ENCODE assay signal across 9 cellular contexts in the genomic region with DNA sequence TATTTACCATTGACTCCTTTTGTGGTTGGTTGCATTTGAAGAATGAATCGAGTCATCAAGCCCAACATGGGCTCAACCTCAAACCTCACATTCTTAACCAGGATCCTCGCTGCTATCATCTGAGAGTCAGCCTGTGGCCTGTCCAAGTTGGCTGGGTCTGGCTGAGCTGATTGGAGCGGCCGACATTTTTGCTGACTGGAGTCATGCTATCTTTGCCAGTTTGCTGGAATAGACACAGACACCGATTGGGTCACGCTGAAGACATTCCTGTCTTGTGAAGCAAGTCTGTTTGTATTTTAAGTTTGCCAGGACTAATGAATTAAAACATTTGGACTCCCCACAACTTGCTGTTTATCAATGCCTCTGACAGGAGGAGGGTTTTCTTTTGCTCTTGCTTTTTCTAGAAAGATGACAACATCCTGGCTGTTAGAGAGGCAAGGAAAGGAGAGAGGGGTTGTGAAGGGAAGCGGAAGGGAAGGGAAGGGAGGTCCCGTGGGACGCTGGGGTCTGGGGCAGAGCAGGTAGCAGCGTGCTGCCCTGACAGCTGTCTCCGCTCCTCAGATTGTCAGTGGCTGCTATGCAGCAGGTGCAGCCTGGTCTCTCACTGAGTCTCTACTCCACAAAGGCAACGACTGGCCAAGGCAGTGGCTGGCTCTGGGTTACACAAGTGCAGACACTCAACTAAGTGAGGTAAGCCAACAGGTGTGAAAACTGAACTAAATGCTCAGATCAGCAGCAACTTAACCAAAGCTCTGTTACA. TPM values are rescaled to one million over a fixed set of nuclear protein-coding genes. Genes with fewer than 3 reads are reported as not detected.
DNase-seq lines count a peak whose midpoint lies in the region; ATAC-seq, FAIRE-seq and TF ChIP-seq lines count a peak whose summit lies in the region.
"Had no signal": no experiment of that assay in that cellular context is flagged by ENCODE, and none has a peak within 500 bp of the region (broad histone marks: within the 10 kb centered on the region; RNA-seq: fewer than 3 reads in every experiment).

A gene with protein sequence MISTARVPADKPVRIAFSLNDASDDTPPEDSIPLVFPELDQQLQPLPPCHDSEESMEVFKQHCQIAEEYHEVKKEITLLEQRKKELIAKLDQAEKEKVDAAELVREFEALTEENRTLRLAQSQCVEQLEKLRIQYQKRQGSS (plus strand): TSS at position 411 of the 760 bp plus-strand sequence. CDS start 2,701 bp downstream, outside the sequence.

- dilution Hi-C loops in IMR-90 (cut with HindIII; ENCODE audit: low sequenced_read_pairs, unreplicated experiment) = no loop called here

- H3K14ac ChIP-seq in IMR-90 (replicated peaks; ENCODE audit: low read depth, low read length) = peak within 1 kb of the TSS; percentile 95

- ATAC-seq in IMR-90 (ENCODE audit: low read depth) = peak; percentile 99

- no TSS peak for BruUV-seq in IMR-90 (replicated peaks; lab: Mats Ljungman, UMichigan)

- H3K27me3 ChIP-seq in AG04450 (ENCODE audit: control insufficient read depth, insufficient read depth, low read length) = no peaks in the 10 kb centered on the region
- H3K27me3 ChIP-seq in IMR-90 (ENCODE audit: control insufficient read depth, insufficient read depth, low read length) = no peaks in the 10 kb centered on the region
- no peaks in the 10 kb centered on the region for H3K27me3 ChIP-seq in bronchial epithelial cell (ENCODE audit: control insufficient read depth, insufficient read depth, low read length)
- no peaks in the 10 kb centered on the region for H3K27me3 ChIP-seq in small intestine (ENCODE audit: control insufficient read depth in 2 of 2, insufficient read depth in 2 of 2, low read length in 2 of 2)

- CTCF ChIA-PET in AG04450 (lab: Charles Lee) (interaction anchor here (0.7 to 1.2 kb wide), 2 partner anchors 14 to 178 kb away, joined by 3 to 4 read pairs; no protein-coding TSS in a partner anchor), IMR-90 (lab: Yijun Ruan, JAX) (no interaction called here)

- POLR2A ChIA-PET in AG04450 (lab: Yijun Ruan, JAX) (interaction anchor here (1.6 to 2.0 kb wide), 2 partner anchors 15 to 26 kb away, joined by 3 to 11 read pairs; no protein-coding TSS in a partner anchor), IMR-90 (lab: Charles Lee; ENCODE audit: unreplicated experiment) (no interaction called here)

- H4K8ac ChIP-seq in IMR-90 (ENCODE audit: low read depth in 2 of 2, low read length in 2 of 2) = peak within 1 kb of the TSS; percentile 78 to 91

- in situ Hi-C loops in IMR-90 (cut with MboI; ENCODE audit: low sequenced_read_pairs) = no loop called here

- peak within 1 kb of the TSS; percentile 97 for H2BK120ac ChIP-seq in IMR-90 (ENCODE audit: low read depth, low read length)

- H3K36me3 ChIP-seq in IMR-90 (ENCODE audit: control insufficient read depth, insufficient read depth, low read length) (no peaks in the 10 kb centered on the region), bronchial epithelial cell (ENCODE audit: control insufficient read depth, insufficient read depth, low read length) (no peaks in the 10 kb centered on the region), mesodermal cell (ENCODE audit: control insufficient read depth, insufficient read depth, low read length) (no peaks in the 10 kb centered on the region), small intestine (ENCODE audit: control insufficient read depth in 2 of 2, insufficient read depth in 2 of 2, low read length in 2 of 2) (no peaks in the 10 kb centered on the region)

- 0 out of 4 replicates have a peak, but pooled peaks cover 0 to 6% of the 10 kb centered on the region in 2 experiments for H3K79me1 ChIP-seq in IMR-90 (ENCODE audit: low read depth in 1 of 2, low read length in 2 of 2)

- peak within 1 kb of the TSS; percentile 99 for H2AK5ac ChIP-seq in IMR-90 (ENCODE audit: low read depth, low read length)

- peak within 1 kb of the TSS; percentile 87 for H2AK9ac ChIP-seq in IMR-90 (replicated peaks; ENCODE audit: low read depth, low read length, poor library complexity)

- H3K4me3 ChIP-seq in AG04450 (ENCODE audit: low read depth, low read length) = no peak within 1 kb of the TSS; the same call in none of the 2 replicates
- H3K4me3 ChIP-seq in IMR-90 (ENCODE audit: insufficient read depth, low read depth, low read length) = no peak within 1 kb of the TSS
- H3K4me3 ChIP-seq in bronchial epithelial cell (ENCODE audit: low read depth, low read length) = no peak within 1 kb of the TSS
- H3K4me3 ChIP-seq in mesodermal cell (ENCODE audit: extremely low read depth, insufficient read depth, low read length, poor library complexity, severe bottlenecking) = no peak within 1 kb of the TSS
- no peak within 1 kb of the TSS for H3K4me3 ChIP-seq in small intestine (ENCODE audit: low read depth in 1 of 2, low read length in 2 of 2)

- peak within 1 kb of the TSS; percentile 34 for H3K23ac ChIP-seq in IMR-90 (ENCODE audit: low read depth, low read length)

- no peak within 1 kb of the TSS for H3K9ac ChIP-seq in IMR-90 (ENCODE audit: low read depth, low read length)

- TF ChIP-seq POLR2A in IMR-90 (IDR thresholded peaks at IDR 0.05; ENCODE audit: low read depth, low read length) = no peak; the same call in 1 of the 2 replicates

- H3K18ac ChIP-seq in IMR-90 (ENCODE audit: low read depth, low read length) = peak within 1 kb of the TSS; percentile 97

- H3K27ac ChIP-seq in AG04450 (ENCODE audit: low read depth, low read length) = peak within 1 kb of the TSS; percentile 93
- peak within 1 kb of the TSS; percentile 78 for H3K27ac ChIP-seq in IMR-90 (ENCODE audit: insufficient read depth, low read length)
- peak within 1 kb of the TSS; percentile 78 for H3K27ac ChIP-seq in mesodermal cell (ENCODE audit: low read depth, low read length, severe bottlenecking)
- H3K27ac ChIP-seq in small intestine (ENCODE audit: low read depth in 1 of 2, low read length in 1 of 2) = peak within 1 kb of the TSS in 1 of 2 donors; percentile 64

- H3K9me3 ChIP-seq in AG04450 (ENCODE audit: control insufficient read depth, insufficient read depth, low read length) = no peaks in the 10 kb centered on the region
- H3K9me3 ChIP-seq in IMR-90 (ENCODE audit: control insufficient read depth, insufficient read depth, low read length) = no peaks in the 10 kb centered on the region; the same call in 1 of the 2 replicates
- H3K9me3 ChIP-seq in mesodermal cell (ENCODE audit: control insufficient read depth, low read length) = peaks cover 10% of the 10 kb centered on the region
- H3K9me3 ChIP-seq in small intestine (ENCODE audit: control insufficient read depth, low read depth) = no peaks in the 10 kb centered on the region

- 27% methylated on average over 3 of the region's 12 CpGs; no CpG with 5 or more reads in 1 of the 2 experiments for WGBS in IMR-90 (ENCODE audit: extremely low coverage in 2 of 2, insufficient read length in 1 of 2), 2 experiments
- 88 to 91% methylated on average over 11 to 12 of the region's 12 CpGs for WGBS in mesodermal cell (ENCODE audit: insufficient coverage in 2 of 2), 2 experiments
- WGBS in small intestine, 3 donors = 65 to 88% (median 84%) methylated on average over 12 of the region's 12 CpGs

- intact Hi-C loops in IMR-90 (cut with micrococcal nuclease) = loop anchor here (2.0 kb wide), 1 partner anchor 32 kb away; no protein-coding TSS in a partner anchor

- TF ChIP-seq CTCF in AG04450 (IDR thresholded peaks at IDR 0.05; ENCODE audit: low read depth, low read length) (no peak), IMR-90 (conservative IDR thresholded peaks at IDR 0.05; ENCODE audit: low read depth, low read length) (no peak), bronchial epithelial cell (IDR thresholded peaks at IDR 0.05; ENCODE audit: insufficient read depth, low read length, severe bottlenecking) (no peak)

- no peak; the same call in 1 of the 2 replicates for TF ChIP-seq RAD21 in IMR-90 (IDR thresholded peaks at IDR 0.05; ENCODE audit: low read length)

- H4K5ac ChIP-seq in IMR-90 (ENCODE audit: low read depth, low read length) = peak within 1 kb of the TSS; percentile 60

- peak within 1 kb of the TSS; percentile 78 for H3K56ac ChIP-seq in IMR-90 (ENCODE audit: extremely low read depth, insufficient read depth, low read length)

- H4K20me1 ChIP-seq in IMR-90 (ENCODE audit: insufficient read depth, low read length) = 0 out of 2 replicates have a peak, but pooled peaks cover 4% of the 10 kb centered on the region

- peak within 1 kb of the TSS; percentile 94 for H4K91ac ChIP-seq in IMR-90 (ENCODE audit: insufficient read depth, low read depth, low read length)

- H3K4ac ChIP-seq in IMR-90 (ENCODE audit: low read depth, low read length) = peak within 1 kb of the TSS; percentile 98

- peak within 1 kb of the TSS; percentile 97 for H2BK20ac ChIP-seq in IMR-90 (ENCODE audit: low read depth, low read length)

- H2BK15ac ChIP-seq in IMR-90 (ENCODE audit: low read depth, low read length) = peak within 1 kb of the TSS; percentile 99

- peaks cover 5% of the 10 kb centered on the region for H3K9me1 ChIP-seq in IMR-90 (ENCODE audit: insufficient read depth, low read length)

- H2AFZ ChIP-seq in IMR-90 (replicated peaks; ENCODE audit: low read length, poor library complexity) = peak within 1 kb of the TSS; percentile 79

- DNase-seq in AG04450 (ENCODE audit: low read depth, low spot score) (peak; percentile 99), IMR-90 (peak; percentile 100), bronchial epithelial cell (ENCODE audit: low read depth) (peak; percentile 95), T-helper 9 cell (no peak), putamen (ENCODE audit: low spot score) (no peak), small intestine (no peak), NCI-H1436 (lab: John Stamatoyannopoulos, UW) (no peak)
- DNase-seq: activated effector memory CD4-positive, alpha-beta T cell treated with anti-CD3 and anti-CD28 coated beads, Interleukin-2, amount 50 U/mL, for 16 hours had no signal

- no peak for FAIRE-seq in bronchial epithelial cell (lab: Jason Lieb, UNC)
- no peak for FAIRE-seq in small intestine (lab: Jason Lieb, UNC)

- peak within 1 kb of the TSS; percentile 38 for H3K4me2 ChIP-seq in IMR-90 (ENCODE audit: low read depth, low read length)

- H2BK5ac ChIP-seq in IMR-90 (ENCODE audit: low read depth, low read length, poor library complexity, severe bottlenecking) = peak within 1 kb of the TSS; percentile 96

- peaks cover 9% of the 10 kb centered on the region for H3K4me1 ChIP-seq in IMR-90 (ENCODE audit: control insufficient read depth, insufficient read depth, low read length)
- H3K4me1 ChIP-seq in mesodermal cell (ENCODE audit: control insufficient read depth, insufficient read depth, low read length, poor library complexity, severe bottlenecking) = peaks cover 14% of the 10 kb centered on the region
- no peaks in the 10 kb centered on the region for H3K4me1 ChIP-seq in small intestine (ENCODE audit: control insufficient read depth in 2 of 2, insufficient read depth in 1 of 2, low read depth in 1 of 2, low read length in 1 of 2)

RNA-seq across cellular contexts. Expression of the gene that starts here (rescaled TPM):
- polyA plus RNA-seq in AG04450 (2011; rRNA removed) = 11.0 and 11.1 TPM in 2 replicates
- polyA minus RNA-seq in AG04450 (2011; rRNA and poly(A)+ RNA removed) = 9.6 and 11.8 TPM in 2 replicates
- 21.0 and 25.3 TPM in 2 replicates for total RNA-seq in IMR-90 (2012; rRNA removed)
- polyA plus RNA-seq in IMR-90 (2012; rRNA removed) = 21.8 and 22.3 TPM in 2 replicates
- polyA plus RNA-seq in IMR-90 (2012; cell fraction: cytosol; rRNA removed) = 10.0 and 17.0 TPM in 2 replicates
- 7.6 and 12.0 TPM in 2 replicates for polyA plus RNA-seq in IMR-90 (2012; cell fraction: nucleus; rRNA removed; ENCODE audit: low replicate concordance)
- total RNA-seq in bronchial epithelial cell = 5.8 and 8.1 TPM in 2 replicates
- polyA plus RNA-seq in mesodermal cell (2013, experiment 1 of 2) = 3.2 TPM
- polyA plus RNA-seq in mesodermal cell (2013, experiment 2 of 2) = 2.4 TPM
- polyA plus RNA-seq in small intestine = 1 to 10 TPM; 3.0 to 3.8 (median 3.4) TPM

Comparison
In these comparisons a context has a peak if more than half of its experiments do, and no peak if none do; other contexts are left out.
1. DNase-seq: peak in AG04450 (single experiment), IMR-90 (single experiment) and bronchial epithelial cell (single experiment); none in T-helper 9 cell (single experiment), putamen (single experiment), small intestine (single experiment) and NCI-H1436 (single experiment).